ENCODE assay signal across 8 cellular contexts in genomic region chr12:642633-643477, GRCh38. TPM values are rescaled to one million over a fixed set of nuclear protein-coding genes. Genes with fewer than 3 reads are reported as not detected.
DNase-seq lines count a peak whose midpoint lies in the region; ATAC-seq, FAIRE-seq and TF ChIP-seq lines count a peak whose summit lies in the region.

No MANE protein-coding gene starts in this region.

- 0 to 1% (median 1%) methylated on average over 45 to 96 of the region's 96 CpGs for WGBS in spleen, 5 donors

- no peaks in the 10 kb centered on the region for H3K27me3 ChIP-seq in breast epithelium
- no peaks in the 10 kb centered on the region for H3K27me3 ChIP-seq in spleen (replicated peaks in 1 of 7)

- peaks cover 7 to 23% (median 21%) of the 10 kb centered on the region in 3 donors for H3K27me3 Mint-ChIP-seq in immature natural killer cell (ENCODE audit: low read depth in 3 of 3)

- H3K9me3 Mint-ChIP-seq in immature natural killer cell: no peaks in the 10 kb centered on the region

- ATAC-seq in GM21576 (IDR thresholded peaks at IDR 0.05; ENCODE audit: unreplicated experiment): peak; percentile 53

- H3K4me1 Mint-ChIP-seq in immature natural killer cell: peaks cover 31 to 47% of the 10 kb centered on the region in 2 donors

- DNase-seq in breast epithelium (ENCODE audit: low spot score in 2 of 2) (peak in 1 of 2 donors; percentile 41), immature natural killer cell (peak; percentile 86 to 88 (median 87)), spleen (peak; percentile 97), RCC 7860 (ENCODE audit: low spot score) (no peak)

- intact Hi-C loops in breast epithelium (cut with DNase I; ENCODE audit: low total_unique reads): no loop called here
- intact Hi-C loops in spleen (cut with DNase I; ENCODE audit: low total_unique reads): loop anchor here (5.0 to 10.0 kb wide), 2 partner anchors 66 to 112 kb away; partner anchors contain the start of gene WNK1

- H3K4me3 ChIP-seq in breast epithelium (peak overlapping the region; percentile 62 to 83 (median 65)), spleen (peak overlapping the region; percentile 46 to 85 (median 62))

- H3K27ac ChIP-seq in KOPT-K1 (ENCODE audit: low read depth, low read length, poor library complexity, severe bottlenecking) (peak overlapping the region; percentile 75), VCaP (peak overlapping the region; percentile 83), breast epithelium (peak overlapping the region; percentile 90 to 98), spleen (peak overlapping the region; percentile 99 to 100 (median 99))

- peaks cover 9% of the 10 kb centered on the region; the same call in 1 of the 2 replicates for H3K4me1 ChIP-seq in ES-I3 (ENCODE audit: insufficient read depth, low read length)
- H3K4me1 ChIP-seq in breast epithelium: peaks cover 0 to 5% of the 10 kb centered on the region in 2 donors
- peaks cover 19 to 94% (median 68%) of the 10 kb centered on the region in 6 donors for H3K4me1 ChIP-seq in spleen

- peaks cover 0 to 7% (median 0%) of the 10 kb centered on the region in 3 donors for H3K36me3 Mint-ChIP-seq in immature natural killer cell

- peak overlapping the region; percentile 78 for H3K9ac ChIP-seq in ES-I3 (ENCODE audit: low read depth, low read length)

- TF ChIP-seq CTCF in VCaP (conservative IDR thresholded peaks at IDR 0.05): peak; percentile 41
- peak in 2 of 3 donors; percentile 34 to 35 for TF ChIP-seq CTCF in breast epithelium (IDR thresholded peaks at IDR 0.05)
- peak in 10 of 11 experiments; percentile 19 to 70 (median 54) for TF ChIP-seq CTCF in spleen (IDR thresholded peaks at IDR 0.05 in 8 of 11, conservative IDR thresholded peaks at IDR 0.05 in 3 of 11)

- peak overlapping the region; percentile 90 to 97 (median 95) for H3K4me3 Mint-ChIP-seq in immature natural killer cell

- no peak for FAIRE-seq in RCC 7860 (lab: Jason Lieb, UNC)

- no peak for TF ChIP-seq POLR2A in breast epithelium (IDR thresholded peaks at IDR 0.05)
- TF ChIP-seq POLR2A in spleen (IDR thresholded peaks at IDR 0.05): no peak

- H3K36me3 ChIP-seq in ES-I3 (ENCODE audit: insufficient read depth, low read length): 0 out of 2 replicates have a peak, but pooled peaks cover 2% of the 10 kb centered on the region
- no peaks in the 10 kb centered on the region for H3K36me3 ChIP-seq in KOPT-K1 (ENCODE audit: insufficient read depth, low read length)
- H3K36me3 ChIP-seq in breast epithelium: no peaks in the 10 kb centered on the region
- H3K36me3 ChIP-seq in spleen: peaks cover 0 to 15% (median 2%) of the 10 kb centered on the region in 6 donors

- peak overlapping the region; percentile 96 to 99 (median 96) for H3K27ac Mint-ChIP-seq in immature natural killer cell

- no peaks in the 10 kb centered on the region for H3K9me3 ChIP-seq in ES-I3 (ENCODE audit: control insufficient read depth, insufficient read depth, low read length)
- no peaks in the 10 kb centered on the region for H3K9me3 ChIP-seq in KOPT-K1 (ENCODE audit: insufficient read depth, low read length, poor library complexity, severe bottlenecking)
- H3K9me3 ChIP-seq in breast epithelium: no peaks in the 10 kb centered on the region
- H3K9me3 ChIP-seq in spleen: no peaks in the 10 kb centered on the region

RNA-seq across cellular contexts. Expression of gene NINJ2, which starts 20.4 kb away (rescaled TPM):
- total RNA-seq in breast epithelium (10 to 100 TPM in 1 of 3 donors, 1 to 10 TPM in 2; 6.3 to 17.0 (median 6.9) TPM), spleen (10 to 100 TPM in 5 of 7 donors, 1 to 10 TPM in 2; 6.6 to 18.8 (median 10.3) TPM)
- polyA plus RNA-seq in immature natural killer cell (10 to 100 TPM; 18.2 to 42.3 (median 25.7) TPM), spleen (10 to 100 TPM in 1 of 3 donors, 1 to 10 TPM in 2; 7.0 to 13.5 (median 8.6) TPM)
